ENCODE assay signal across 36 cellular contexts in the genomic region with DNA sequence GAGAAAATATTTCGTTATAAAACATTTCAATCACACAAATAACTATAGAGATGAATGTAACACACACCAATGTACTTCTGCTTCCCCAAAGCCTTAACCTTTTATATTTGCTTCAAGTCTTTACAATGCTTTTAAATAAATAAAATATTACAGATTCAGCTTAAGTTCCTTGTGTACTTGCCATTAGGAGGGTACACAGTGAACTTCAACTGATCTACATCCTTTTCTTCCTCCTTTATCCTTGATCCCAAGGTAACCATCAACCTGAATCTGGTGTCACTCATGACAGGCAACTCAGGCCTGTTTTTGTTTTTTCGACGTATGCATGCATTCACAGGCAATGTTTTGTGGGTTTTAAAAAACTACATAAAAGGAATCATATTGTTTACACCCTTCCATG.
"Had no signal": no experiment of that assay in that cellular context is flagged by ENCODE, and none has a peak within 500 bp of the region (broad histone marks: within the 10 kb centered on the region; RNA-seq: fewer than 3 reads in every experiment).

No MANE protein-coding gene starts in this region.

- H3K9ac ChIP-seq: KMS-11 had no signal

- H3K9me3 ChIP-seq: MG63 had no signal

- H3K36me3 ChIP-seq: MG63 had no signal

- H3K27ac ChIP-seq: KMS-11 had no signal

- DNase-seq: Karpas-422, Kasumi-1, MG63, MM.1S, MV-4-11, NCI-H1048, NCI-H1092, NCI-H1092 treated with DMSO at 0.1 percent for 48 hours, NCI-H1105, NCI-H1417, NCI-H1417 treated with DMSO at 0.1 percent for 48 hours, NCI-H1436, NCI-H1436 treated with DMSO at 0.1 percent for 48 hours, NCI-H146, NCI-H1694, NCI-H1694 treated with DMSO at 0.1 percent for 48 hours, NCI-H187, NCI-H187 treated with DMSO at 0.1 percent for 48 hours, NCI-H1930, NCI-H2029, NCI-H2029 treated with DMSO at 0.1 percent for 48 hours, NCI-H2081, NCI-H2081 treated with DMSO at 0.1 percent for 48 hours, NCI-H2107, NCI-H2171, NCI-H2171 treated with DMSO at 0.1 percent for 48 hours, NCI-H2227 treated with DMSO at 0.1 percent for 48 hours, NCI-H226, NCI-H345, NCI-H446, NCI-H446 treated with DMSO at 0.1 percent for 48 hours, NCI-H510A, NCI-H510A treated with DMSO at 0.1 percent for 48 hours, NCI-H524, NCI-H524 treated with DMSO at 0.1 percent for 48 hours had no signal

- H3K4me2 ChIP-seq: KMS-11 had no signal

- H3K4me3 ChIP-seq: MG63 had no signal
